1 cellular context compared by ENCODE assay signal in the genomic region with DNA sequence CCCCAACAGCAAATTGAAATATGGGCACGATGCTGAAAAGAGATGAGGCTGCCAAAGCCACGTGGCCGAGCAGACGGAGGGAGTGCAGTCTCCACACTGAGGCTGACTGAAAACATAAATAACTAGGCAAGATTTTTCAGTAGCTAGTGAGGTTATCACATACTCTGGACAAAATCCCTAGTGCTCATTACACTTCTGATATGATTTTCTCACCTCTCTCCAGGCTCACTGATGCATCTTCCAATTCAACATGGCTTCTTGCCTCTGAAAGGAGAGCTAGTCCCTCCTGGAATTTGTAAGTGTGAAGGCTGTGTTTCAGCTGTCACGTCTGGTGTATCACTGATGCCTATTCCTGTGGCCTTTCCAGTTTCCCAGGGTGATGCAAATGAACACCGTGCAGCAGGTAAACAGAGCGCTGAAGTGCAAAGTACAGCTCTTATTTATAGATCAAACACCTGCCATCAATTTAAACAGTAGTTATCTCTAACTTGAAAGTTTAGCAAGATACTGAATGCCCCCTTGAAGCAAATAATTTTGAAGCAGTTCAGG.
A peak's percentile ranks its signal among the peaks of the same experiment; 100 is the strongest.
TF ChIP-seq lines count a peak whose summit lies in the region.

No MANE protein-coding gene starts in this region.

TF ChIP-seq in HepG2, 621 proteins besides CTCF, POLR2A, EP300 and RAD21 (continued from another document and continues in another):
- TF ChIP-seq, protein P1, sequence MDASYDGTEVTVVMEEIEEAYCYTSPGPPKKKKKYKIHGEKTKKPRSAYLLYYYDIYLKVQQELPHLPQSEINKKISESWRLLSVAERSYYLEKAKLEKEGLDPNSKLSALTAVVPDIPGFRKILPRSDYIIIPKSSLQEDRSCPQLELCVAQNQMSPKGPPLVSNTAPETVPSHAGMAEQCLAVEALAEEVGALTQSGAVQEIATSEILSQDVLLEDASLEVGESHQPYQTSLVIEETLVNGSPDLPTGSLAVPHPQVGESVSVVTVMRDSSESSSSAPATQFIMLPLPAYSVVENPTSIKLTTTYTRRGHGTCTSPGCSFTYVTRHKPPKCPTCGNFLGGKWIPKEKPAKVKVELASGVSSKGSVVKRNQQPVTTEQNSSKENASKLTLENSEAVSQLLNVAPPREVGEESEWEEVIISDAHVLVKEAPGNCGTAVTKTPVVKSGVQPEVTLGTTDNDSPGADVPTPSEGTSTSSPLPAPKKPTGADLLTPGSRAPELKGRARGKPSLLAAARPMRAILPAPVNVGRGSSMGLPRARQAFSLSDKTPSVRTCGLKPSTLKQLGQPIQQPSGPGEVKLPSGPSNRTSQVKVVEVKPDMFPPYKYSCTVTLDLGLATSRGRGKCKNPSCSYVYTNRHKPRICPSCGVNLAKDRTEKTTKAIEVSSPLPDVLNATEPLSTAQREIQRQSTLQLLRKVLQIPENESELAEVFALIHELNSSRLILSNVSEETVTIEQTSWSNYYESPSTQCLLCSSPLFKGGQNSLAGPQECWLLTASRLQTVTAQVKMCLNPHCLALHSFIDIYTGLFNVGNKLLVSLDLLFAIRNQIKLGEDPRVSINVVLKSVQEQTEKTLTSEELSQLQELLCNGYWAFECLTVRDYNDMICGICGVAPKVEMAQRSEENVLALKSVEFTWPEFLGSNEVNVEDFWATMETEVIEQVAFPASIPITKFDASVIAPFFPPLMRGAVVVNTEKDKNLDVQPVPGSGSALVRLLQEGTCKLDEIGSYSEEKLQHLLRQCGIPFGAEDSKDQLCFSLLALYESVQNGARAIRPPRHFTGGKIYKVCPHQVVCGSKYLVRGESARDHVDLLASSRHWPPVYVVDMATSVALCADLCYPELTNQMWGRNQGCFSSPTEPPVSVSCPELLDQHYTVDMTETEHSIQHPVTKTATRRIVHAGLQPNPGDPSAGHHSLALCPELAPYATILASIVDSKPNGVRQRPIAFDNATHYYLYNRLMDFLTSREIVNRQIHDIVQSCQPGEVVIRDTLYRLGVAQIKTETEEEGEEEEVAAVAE (CRISPR knock-in tag; IDR thresholded peaks at IDR 0.05; ENCODE audit: borderline replicate concordance): no peak
- TF ChIP-seq TBX2 (CRISPR knock-in tag; IDR thresholded peaks at IDR 0.05; ENCODE audit: borderline replicate concordance): peak; percentile 97
- TF ChIP-seq, protein P2, sequence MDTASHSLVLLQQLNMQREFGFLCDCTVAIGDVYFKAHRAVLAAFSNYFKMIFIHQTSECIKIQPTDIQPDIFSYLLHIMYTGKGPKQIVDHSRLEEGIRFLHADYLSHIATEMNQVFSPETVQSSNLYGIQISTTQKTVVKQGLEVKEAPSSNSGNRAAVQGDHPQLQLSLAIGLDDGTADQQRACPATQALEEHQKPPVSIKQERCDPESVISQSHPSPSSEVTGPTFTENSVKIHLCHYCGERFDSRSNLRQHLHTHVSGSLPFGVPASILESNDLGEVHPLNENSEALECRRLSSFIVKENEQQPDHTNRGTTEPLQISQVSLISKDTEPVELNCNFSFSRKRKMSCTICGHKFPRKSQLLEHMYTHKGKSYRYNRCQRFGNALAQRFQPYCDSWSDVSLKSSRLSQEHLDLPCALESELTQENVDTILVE (CRISPR knock-in tag; IDR thresholded peaks at IDR 0.05): no peak
- TF ChIP-seq ZBTB21 (CRISPR knock-in tag; IDR thresholded peaks at IDR 0.05): no peak
- no peak for TF ChIP-seq GZF1 (CRISPR knock-in tag; IDR thresholded peaks at IDR 0.05)
- TF ChIP-seq GFI1 (CRISPR knock-in tag; IDR thresholded peaks at IDR 0.05; ENCODE audit: borderline replicate concordance): no peak
- no peak for TF ChIP-seq ZNF24 (IDR thresholded peaks at IDR 0.05)
- TF ChIP-seq KDM3A (CRISPR knock-in tag; IDR thresholded peaks at IDR 0.05; ENCODE audit: low read depth): no peak
- TF ChIP-seq ZNF530 (CRISPR knock-in tag; IDR thresholded peaks at IDR 0.05; ENCODE audit: low read depth): no peak
- TF ChIP-seq, protein P3, sequence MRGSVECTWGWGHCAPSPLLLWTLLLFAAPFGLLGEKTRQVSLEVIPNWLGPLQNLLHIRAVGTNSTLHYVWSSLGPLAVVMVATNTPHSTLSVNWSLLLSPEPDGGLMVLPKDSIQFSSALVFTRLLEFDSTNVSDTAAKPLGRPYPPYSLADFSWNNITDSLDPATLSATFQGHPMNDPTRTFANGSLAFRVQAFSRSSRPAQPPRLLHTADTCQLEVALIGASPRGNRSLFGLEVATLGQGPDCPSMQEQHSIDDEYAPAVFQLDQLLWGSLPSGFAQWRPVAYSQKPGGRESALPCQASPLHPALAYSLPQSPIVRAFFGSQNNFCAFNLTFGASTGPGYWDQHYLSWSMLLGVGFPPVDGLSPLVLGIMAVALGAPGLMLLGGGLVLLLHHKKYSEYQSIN (CRISPR knock-in tag; IDR thresholded peaks at IDR 0.05; ENCODE audit: borderline replicate concordance): no peak
- no peak for TF ChIP-seq TAF1 (CRISPR knock-in tag; IDR thresholded peaks at IDR 0.05)
- TF ChIP-seq CBX1 (IDR thresholded peaks at IDR 0.05; ENCODE audit: low read depth): no peak
- no peak for TF ChIP-seq ZBTB43 (CRISPR knock-in tag; conservative IDR thresholded peaks at IDR 0.05)
- TF ChIP-seq RFX5 (IDR thresholded peaks at IDR 0.05; ENCODE audit: low read depth, low read length): no peak
- TF ChIP-seq TSC22D2 (CRISPR knock-in tag; IDR thresholded peaks at IDR 0.05; ENCODE audit: borderline replicate concordance): no peak
- no peak for TF ChIP-seq ZNF33B (CRISPR knock-in tag; IDR thresholded peaks at IDR 0.05)
- no peak for TF ChIP-seq RORA (CRISPR knock-in tag; IDR thresholded peaks at IDR 0.05)
- TF ChIP-seq, protein P4, sequence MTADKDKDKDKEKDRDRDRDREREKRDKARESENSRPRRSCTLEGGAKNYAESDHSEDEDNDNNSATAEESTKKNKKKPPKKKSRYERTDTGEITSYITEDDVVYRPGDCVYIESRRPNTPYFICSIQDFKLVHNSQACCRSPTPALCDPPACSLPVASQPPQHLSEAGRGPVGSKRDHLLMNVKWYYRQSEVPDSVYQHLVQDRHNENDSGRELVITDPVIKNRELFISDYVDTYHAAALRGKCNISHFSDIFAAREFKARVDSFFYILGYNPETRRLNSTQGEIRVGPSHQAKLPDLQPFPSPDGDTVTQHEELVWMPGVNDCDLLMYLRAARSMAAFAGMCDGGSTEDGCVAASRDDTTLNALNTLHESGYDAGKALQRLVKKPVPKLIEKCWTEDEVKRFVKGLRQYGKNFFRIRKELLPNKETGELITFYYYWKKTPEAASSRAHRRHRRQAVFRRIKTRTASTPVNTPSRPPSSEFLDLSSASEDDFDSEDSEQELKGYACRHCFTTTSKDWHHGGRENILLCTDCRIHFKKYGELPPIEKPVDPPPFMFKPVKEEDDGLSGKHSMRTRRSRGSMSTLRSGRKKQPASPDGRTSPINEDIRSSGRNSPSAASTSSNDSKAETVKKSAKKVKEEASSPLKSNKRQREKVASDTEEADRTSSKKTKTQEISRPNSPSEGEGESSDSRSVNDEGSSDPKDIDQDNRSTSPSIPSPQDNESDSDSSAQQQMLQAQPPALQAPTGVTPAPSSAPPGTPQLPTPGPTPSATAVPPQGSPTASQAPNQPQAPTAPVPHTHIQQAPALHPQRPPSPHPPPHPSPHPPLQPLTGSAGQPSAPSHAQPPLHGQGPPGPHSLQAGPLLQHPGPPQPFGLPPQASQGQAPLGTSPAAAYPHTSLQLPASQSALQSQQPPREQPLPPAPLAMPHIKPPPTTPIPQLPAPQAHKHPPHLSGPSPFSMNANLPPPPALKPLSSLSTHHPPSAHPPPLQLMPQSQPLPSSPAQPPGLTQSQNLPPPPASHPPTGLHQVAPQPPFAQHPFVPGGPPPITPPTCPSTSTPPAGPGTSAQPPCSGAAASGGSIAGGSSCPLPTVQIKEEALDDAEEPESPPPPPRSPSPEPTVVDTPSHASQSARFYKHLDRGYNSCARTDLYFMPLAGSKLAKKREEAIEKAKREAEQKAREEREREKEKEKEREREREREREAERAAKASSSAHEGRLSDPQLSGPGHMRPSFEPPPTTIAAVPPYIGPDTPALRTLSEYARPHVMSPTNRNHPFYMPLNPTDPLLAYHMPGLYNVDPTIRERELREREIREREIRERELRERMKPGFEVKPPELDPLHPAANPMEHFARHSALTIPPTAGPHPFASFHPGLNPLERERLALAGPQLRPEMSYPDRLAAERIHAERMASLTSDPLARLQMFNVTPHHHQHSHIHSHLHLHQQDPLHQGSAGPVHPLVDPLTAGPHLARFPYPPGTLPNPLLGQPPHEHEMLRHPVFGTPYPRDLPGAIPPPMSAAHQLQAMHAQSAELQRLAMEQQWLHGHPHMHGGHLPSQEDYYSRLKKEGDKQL (CRISPR knock-in tag; IDR thresholded peaks at IDR 0.05; ENCODE audit: low read depth): peak; percentile 55; the same call in 1 of the 2 replicates
- no peak for TF ChIP-seq ZNF317 (CRISPR knock-in tag; IDR thresholded peaks at IDR 0.05)
- peak; percentile 70 for TF ChIP-seq RXRB (CRISPR knock-in tag; IDR thresholded peaks at IDR 0.05; ENCODE audit: borderline replicate concordance)
- TF ChIP-seq NKX3-1 (CRISPR knock-in tag; IDR thresholded peaks at IDR 0.05): no peak
- TF ChIP-seq ZNF652 (CRISPR knock-in tag; IDR thresholded peaks at IDR 0.05; ENCODE audit: borderline replicate concordance, low read depth): no peak
- TF ChIP-seq ATF1 (CRISPR knock-in tag; IDR thresholded peaks at IDR 0.05): no peak
- TF ChIP-seq SATB2 (CRISPR knock-in tag; IDR thresholded peaks at IDR 0.05): no peak
- TF ChIP-seq ZNF572 (CRISPR knock-in tag; IDR thresholded peaks at IDR 0.05): no peak
- TF ChIP-seq U2AF2 (IDR thresholded peaks at IDR 0.05; ENCODE audit: low read depth, low read length): no peak
- no peak for TF ChIP-seq YY1 (IDR thresholded peaks at IDR 0.05; ENCODE audit: insufficient read depth, insufficient replicate concordance, low read depth, low read length)
- no peak for TF ChIP-seq ZNF547 (CRISPR knock-in tag; IDR thresholded peaks at IDR 0.05)
- TF ChIP-seq SOX6 (IDR thresholded peaks at IDR 0.05): no peak
- peak; percentile 78 for TF ChIP-seq SOX6 (CRISPR knock-in tag; IDR thresholded peaks at IDR 0.05)
- no peak for TF ChIP-seq PBX3 (CRISPR knock-in tag; IDR thresholded peaks at IDR 0.05; ENCODE audit: borderline replicate concordance)
- TF ChIP-seq TCF7 (IDR thresholded peaks at IDR 0.05; ENCODE audit: low read depth): peak; percentile 87
- TF ChIP-seq ZNF567 (CRISPR knock-in tag; IDR thresholded peaks at IDR 0.05; ENCODE audit: borderline replicate concordance): no peak
- TF ChIP-seq MLXIP (CRISPR knock-in tag; IDR thresholded peaks at IDR 0.05; ENCODE audit: borderline replicate concordance): no peak
- TF ChIP-seq ZFP36 (IDR thresholded peaks at IDR 0.05; ENCODE audit: borderline replicate concordance, low read depth, low read length, partially characterized antibody): no peak
- TF ChIP-seq PCBP2 (optimal IDR thresholded peaks at IDR 0.05; ENCODE audit: low read depth, low read length, poor library complexity, severe bottlenecking): no peak
- TF ChIP-seq, protein P5, sequence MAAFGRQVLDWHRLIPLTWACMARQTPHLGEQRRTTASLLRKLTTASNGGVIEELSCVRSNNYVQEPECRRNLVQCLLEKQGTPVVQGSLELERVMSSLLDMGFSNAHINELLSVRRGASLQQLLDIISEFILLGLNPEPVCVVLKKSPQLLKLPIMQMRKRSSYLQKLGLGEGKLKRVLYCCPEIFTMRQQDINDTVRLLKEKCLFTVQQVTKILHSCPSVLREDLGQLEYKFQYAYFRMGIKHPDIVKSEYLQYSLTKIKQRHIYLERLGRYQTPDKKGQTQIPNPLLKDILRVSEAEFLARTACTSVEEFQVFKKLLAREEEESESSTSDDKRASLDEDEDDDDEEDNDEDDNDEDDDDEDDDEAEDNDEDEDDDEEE (CRISPR knock-in tag; IDR thresholded peaks at IDR 0.05): no peak
- TF ChIP-seq BRCA1 (CRISPR knock-in tag; IDR thresholded peaks at IDR 0.05): no peak
- no peak for TF ChIP-seq ATF5 (CRISPR knock-in tag; IDR thresholded peaks at IDR 0.05; ENCODE audit: low read depth)
- no peak; the same call in 1 of the 2 replicates for TF ChIP-seq RXRA (CRISPR knock-in tag; IDR thresholded peaks at IDR 0.05)
- TF ChIP-seq NCOR1 (IDR thresholded peaks at IDR 0.05; ENCODE audit: borderline replicate concordance, low read length): peak; percentile 80; the same call in 1 of the 2 replicates
